ENCODE assay signal across 8 cellular contexts in genomic region chr2:10448646-10449480, GRCh38. TPM values are rescaled to one million over a fixed set of nuclear protein-coding genes. Genes with fewer than 3 reads are reported as not detected.
DNase-seq lines count a peak whose midpoint lies in the region; ATAC-seq and TF ChIP-seq lines count a peak whose summit lies in the region.

No MANE protein-coding gene starts in this region.

- no peak for TF ChIP-seq EP300 in Ishikawa (IDR thresholded peaks at IDR 0.05; ENCODE audit: borderline replicate concordance)
- no peak for TF ChIP-seq EP300 in upper lobe of left lung (IDR thresholded peaks at IDR 0.05)

- peak; percentile 80 for DNase-seq in DMS79 (lab: John Stamatoyannopoulos, UW)
- DNase-seq in RKO (ENCODE audit: low spot score): peak; percentile 95
- DNase-seq in activated T-helper 9 cell treated with anti-CD3 and anti-CD28 coated beads, Interleukin-2, amount 50 U/mL, for 16 hours (ENCODE audit: low read depth): peak; percentile 91
- DNase-seq in glutamatergic neuron: peak; percentile 93
- DNase-seq in progenitor cell of endocrine pancreas (ENCODE audit: low spot score, unreplicated experiment): peak; percentile 90
- DNase-seq in upper lobe of left lung: peak; percentile 92 to 99

- WGBS in upper lobe of left lung, 2 donors: 0 to 4% methylated on average over 15 to 48 of the region's 61 CpGs

- H3K4me3 Mint-ChIP-seq in glutamatergic neuron (ENCODE audit: unreplicated experiment): peak overlapping the region; percentile 61
- peak overlapping the region; percentile 53 for H3K4me3 Mint-ChIP-seq in progenitor cell of endocrine pancreas (ENCODE audit: low read depth)

- peaks cover 0 to 12% (median 5%) of the 10 kb centered on the region in 4 donors for H3K36me3 ChIP-seq in upper lobe of left lung

- no peaks in the 10 kb centered on the region for H3K27me3 ChIP-seq in upper lobe of left lung

- H3K4me1 Mint-ChIP-seq in glutamatergic neuron (ENCODE audit: low read depth, unreplicated experiment) (peaks cover 4% of the 10 kb centered on the region), progenitor cell of endocrine pancreas (ENCODE audit: low read depth) (peaks cover 21% of the 10 kb centered on the region)

- TF ChIP-seq CTCF in glutamatergic neuron (IDR thresholded peaks at IDR 0.05; ENCODE audit: partially characterized antibody, unreplicated experiment) (no peak), progenitor cell of endocrine pancreas (IDR thresholded peaks at IDR 0.05; ENCODE audit: unreplicated experiment) (peak; percentile 25), upper lobe of left lung (IDR thresholded peaks at IDR 0.05) (peak in 3 of 6 experiments; percentile 6 to 47 (median 36))

- peak overlapping the region; percentile 43 for H3K27ac Mint-ChIP-seq in glutamatergic neuron (ENCODE audit: unreplicated experiment)
- H3K27ac Mint-ChIP-seq in progenitor cell of endocrine pancreas: peak overlapping the region; percentile 56

- H3K9me3 ChIP-seq in upper lobe of left lung: no peaks in the 10 kb centered on the region

- H3K9me3 Mint-ChIP-seq in glutamatergic neuron (ENCODE audit: unreplicated experiment) (peaks cover 9% of the 10 kb centered on the region), progenitor cell of endocrine pancreas (ENCODE audit: low read depth) (no peaks in the 10 kb centered on the region)

- peaks cover 32 to 39% (median 38%) of the 10 kb centered on the region in 4 donors for H3K4me1 ChIP-seq in upper lobe of left lung

- peak; percentile 14; the same call in 1 of the 2 replicates for TF ChIP-seq RAD21 in Ishikawa (IDR thresholded peaks at IDR 0.05; ENCODE audit: low read depth)

- peak overlapping the region; percentile 67 to 87 (median 75) for H3K4me3 ChIP-seq in upper lobe of left lung

- ATAC-seq in GM21723 (IDR thresholded peaks at IDR 0.05; ENCODE audit: unreplicated experiment): peak; percentile 63
- peak; percentile 15 to 85 for ATAC-seq in upper lobe of left lung (ENCODE audit: low FRiP score in 2 of 2)

- H3K27ac ChIP-seq in upper lobe of left lung: peak overlapping the region; percentile 86 to 93 (median 92)

- H3K36me3 Mint-ChIP-seq in glutamatergic neuron (ENCODE audit: unreplicated experiment) (no peaks in the 10 kb centered on the region), progenitor cell of endocrine pancreas (ENCODE audit: insufficient read depth) (peaks cover 11% of the 10 kb centered on the region)

- H3K27me3 Mint-ChIP-seq in glutamatergic neuron (ENCODE audit: unreplicated experiment) (peaks cover 5% of the 10 kb centered on the region), progenitor cell of endocrine pancreas (peaks cover 13% of the 10 kb centered on the region)

- peak in 3 of 4 donors; percentile 18 to 81 (median 37) for TF ChIP-seq POLR2A in upper lobe of left lung (IDR thresholded peaks at IDR 0.05)

TF ChIP-seq in Ishikawa, 13 proteins besides CTCF, POLR2A, EP300 and RAD21:
- peak; percentile 80 for TF ChIP-seq USF1 (IDR thresholded peaks at IDR 0.05)
- peak; percentile 99 for TF ChIP-seq MAX (IDR thresholded peaks at IDR 0.05)
- TF ChIP-seq ZBTB7A (IDR thresholded peaks at IDR 0.05; ENCODE audit: low read depth): peak; percentile 92
- TF ChIP-seq TCF12 (IDR thresholded peaks at IDR 0.05; ENCODE audit: low read depth): peak; percentile 71
- peak; percentile 63; the same call in 1 of the 2 replicates for TF ChIP-seq TAF1 (IDR thresholded peaks at IDR 0.05; ENCODE audit: low read depth)
- TF ChIP-seq EGR1 (IDR thresholded peaks at IDR 0.05): no peak
- no peak for TF ChIP-seq FOXM1 (IDR thresholded peaks at IDR 0.05; ENCODE audit: borderline replicate concordance, low read depth)
- no peak for TF ChIP-seq REST (IDR thresholded peaks at IDR 0.05; ENCODE audit: low read depth)

RNA-seq across cellular contexts. Expression of gene ODC1, which starts 0.7 kb away (rescaled TPM):
- total RNA-seq in glutamatergic neuron (ENCODE audit: unreplicated experiment): 88.0 TPM
- 252 and 273 TPM in 2 replicates for total RNA-seq in progenitor cell of endocrine pancreas
- total RNA-seq in upper lobe of left lung: 100 to 1,000 TPM in 1 of 6 donors, 10 to 100 TPM in 4, 1 to 10 TPM in 1; 3.1 to 223 (median 46.0) TPM

Comparison
In these comparisons a context has a peak if more than half of its experiments do, and no peak if none do; other contexts are left out.
1. Peak in every context shown above with its lines: DNase-seq, ATAC-seq, H3K4me3 ChIP-seq and H3K27ac ChIP-seq.